Comparison of ENCODE assay signal across 8 cellular contexts in the genomic region with DNA sequence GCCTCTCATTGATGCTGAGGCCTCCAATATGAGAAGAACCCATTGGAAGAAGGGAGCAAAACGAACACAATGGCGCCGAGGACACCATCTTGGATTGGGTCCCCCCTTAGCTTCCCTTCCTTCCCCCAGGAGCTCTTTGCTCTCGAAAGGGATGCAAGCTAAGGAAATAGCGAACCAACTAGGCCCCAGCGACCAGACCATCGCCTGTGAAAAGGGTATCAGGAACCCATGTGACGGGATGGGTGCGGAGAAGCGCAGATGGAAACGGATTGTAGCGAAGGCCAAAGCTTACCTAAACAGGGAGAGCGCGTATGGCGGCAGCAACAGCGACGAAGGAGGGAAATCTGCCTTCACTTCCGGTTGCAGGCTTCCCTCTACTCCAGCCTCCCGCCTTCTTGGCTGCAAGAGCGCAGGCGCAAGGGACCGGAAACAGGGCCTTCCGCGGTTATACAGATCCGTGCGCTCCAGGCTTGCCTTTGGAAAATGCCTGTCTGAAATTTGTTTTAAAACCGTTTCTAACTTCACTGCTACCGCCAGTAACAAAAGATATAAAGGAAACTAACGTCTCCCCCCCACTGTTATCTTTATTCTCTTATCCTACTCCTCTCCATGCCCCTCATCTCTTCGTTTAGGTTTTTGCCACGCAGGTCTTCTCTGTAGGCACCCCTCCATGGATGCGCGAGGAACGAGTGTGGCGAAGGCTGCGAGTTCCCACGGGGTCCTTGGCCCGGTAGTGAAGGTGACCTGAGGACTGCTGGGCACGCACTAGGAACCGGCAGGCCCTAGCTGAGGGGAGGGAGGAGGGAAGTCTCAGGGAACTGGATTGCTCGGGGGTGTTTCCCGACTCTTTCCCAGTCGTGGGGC. TPM values are rescaled to one million over a fixed set of nuclear protein-coding genes. Genes with fewer than 3 reads are reported as not detected.
DNase-seq lines count a peak whose midpoint lies in the region; TF ChIP-seq lines count a peak whose summit lies in the region.

A gene (minus strand): TSS at position 346 of the 864 bp plus-strand sequence. CDS start 1,471 bp downstream, outside the sequence.

- TF ChIP-seq CTCF in fibroblast of the aortic adventitia (IDR thresholded peaks at IDR 0.05; ENCODE audit: insufficient read depth, low read length), result no peak
- no peak for TF ChIP-seq CTCF in nephron progenitor cell (IDR thresholded peaks at IDR 0.05)

- H3K4me3 Mint-ChIP-seq in nephron progenitor cell, result peak within 1 kb of the TSS; percentile 100
- H3K4me3 Mint-ChIP-seq in stimulated activated naive CD8-positive, alpha-beta T cell treated with anti-CD3 and anti-CD28 coated beads, Interleukin-15, Interleukin-2, amounts not matched to agents 100 ng/mL and 50 ng/mL, for 24 hours, result peak within 1 kb of the TSS; percentile 86

- no peaks in the 10 kb centered on the region for H3K9me3 Mint-ChIP-seq in nephron progenitor cell
- H3K9me3 Mint-ChIP-seq in stimulated activated naive CD8-positive, alpha-beta T cell treated with anti-CD3 and anti-CD28 coated beads, Interleukin-15, Interleukin-2, amounts not matched to agents 100 ng/mL and 50 ng/mL, for 24 hours, result no peaks in the 10 kb centered on the region

- H3K27me3 ChIP-seq in H7 (ENCODE audit: control insufficient read depth, insufficient read depth, low read length) (no peaks in the 10 kb centered on the region), MG63 (no peaks in the 10 kb centered on the region)

- H3K4me1 Mint-ChIP-seq in nephron progenitor cell, result peaks cover 75% of the 10 kb centered on the region
- peaks cover 63% of the 10 kb centered on the region for H3K4me1 Mint-ChIP-seq in stimulated activated naive CD8-positive, alpha-beta T cell treated with anti-CD3 and anti-CD28 coated beads, Interleukin-15, Interleukin-2, amounts not matched to agents 100 ng/mL and 50 ng/mL, for 24 hours (ENCODE audit: low read depth)

- peaks cover 40% of the 10 kb centered on the region for H3K36me3 Mint-ChIP-seq in nephron progenitor cell (ENCODE audit: low read depth)
- H3K36me3 Mint-ChIP-seq in stimulated activated naive CD8-positive, alpha-beta T cell treated with anti-CD3 and anti-CD28 coated beads, Interleukin-15, Interleukin-2, amounts not matched to agents 100 ng/mL and 50 ng/mL, for 24 hours (ENCODE audit: low read depth), result peaks cover 40% of the 10 kb centered on the region

- H3K9me3 ChIP-seq in MG63, result no peaks in the 10 kb centered on the region

- H3K4me3 ChIP-seq in H7 (ENCODE audit: insufficient read depth, low read depth, low read length), result peak within 1 kb of the TSS; percentile 93
- H3K4me3 ChIP-seq in MG63, result peak within 1 kb of the TSS; percentile 89
- peak within 1 kb of the TSS; percentile 95 for H3K4me3 ChIP-seq in fibroblast of the aortic adventitia (ENCODE audit: low read depth, low read length)

- peak within 1 kb of the TSS; percentile 100 for H3K27ac Mint-ChIP-seq in nephron progenitor cell
- peak within 1 kb of the TSS; percentile 97 for H3K27ac Mint-ChIP-seq in stimulated activated naive CD8-positive, alpha-beta T cell treated with anti-CD3 and anti-CD28 coated beads, Interleukin-15, Interleukin-2, amounts not matched to agents 100 ng/mL and 50 ng/mL, for 24 hours

- H3K36me3 ChIP-seq in H7 (replicated peaks; ENCODE audit: control insufficient read depth, insufficient read depth, low read length), result peaks cover 29% of the 10 kb centered on the region
- peaks cover 44% of the 10 kb centered on the region for H3K36me3 ChIP-seq in MG63

- DNase-seq in EL (peak; percentile 98), H7 (peak; percentile 89), MG63 (peak; percentile 92), SIG-M5 (lab: John Stamatoyannopoulos, UW) (peak; percentile 78), fibroblast of the aortic adventitia (ENCODE audit: low read depth) (peak; percentile 98), nephron progenitor cell (peak; percentile 90)
- peak; percentile 97 for DNase-seq in activated effector memory CD4-positive, alpha-beta T cell treated with anti-CD3 and anti-CD28 coated beads, Interleukin-2, amount 50 U/mL, for 16 hours

- peaks cover 3% of the 10 kb centered on the region for H3K27me3 Mint-ChIP-seq in nephron progenitor cell (ENCODE audit: low read depth, poor library complexity)
- H3K27me3 Mint-ChIP-seq in stimulated activated naive CD8-positive, alpha-beta T cell treated with anti-CD3 and anti-CD28 coated beads, Interleukin-15, Interleukin-2, amounts not matched to agents 100 ng/mL and 50 ng/mL, for 24 hours, result no peaks in the 10 kb centered on the region

RNA-seq across cellular contexts. Expression of the gene that starts here (rescaled TPM):
- 787 and 872 TPM in 2 replicates for total RNA-seq in H7 (2014; rRNA removed; shearing (Covaris generic))
- total RNA-seq in MG63 (2014; rRNA removed; shearing (Covaris generic); ENCODE audit: low replicate concordance), result 389 and 536 TPM in 2 replicates
- 197 and 290 TPM in 2 replicates for total RNA-seq in fibroblast of the aortic adventitia (ENCODE audit: low replicate concordance)

Comparison
In these comparisons a context has a peak if more than half of its experiments do, and no peak if none do; other contexts are left out.
1. Peak in every context shown above with its lines: DNase-seq and H3K4me3 ChIP-seq.